In the genomic region with DNA sequence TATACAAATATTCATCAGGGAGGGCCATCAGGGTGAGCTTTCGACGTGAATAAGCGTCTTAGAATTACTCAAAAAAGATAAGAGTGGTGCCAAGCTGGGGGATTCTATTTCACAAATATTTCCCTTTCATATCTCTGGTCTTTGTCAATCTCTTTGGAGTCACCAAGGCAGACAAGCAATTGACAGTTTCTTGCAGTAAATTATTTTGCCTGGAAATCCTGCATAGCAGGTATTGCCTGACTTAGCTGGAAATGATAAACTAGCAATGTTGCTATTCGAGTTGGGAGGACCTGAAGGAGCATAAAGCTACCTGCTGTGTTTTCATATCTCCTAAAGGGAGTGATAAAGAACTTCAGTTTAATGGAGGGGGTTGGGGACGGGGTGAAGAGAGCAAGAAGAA, we compare ENCODE assay signal across 19 cellular contexts.
"Had no signal": no experiment of that assay in that cellular context is flagged by ENCODE, and none has a peak within 500 bp of the region (broad histone marks: within the 10 kb centered on the region; RNA-seq: fewer than 3 reads in every experiment).

No MANE protein-coding gene starts in this region.

- H3K27ac ChIP-seq: SJSA1 had no signal

- H3K36me3 ChIP-seq: MG63, SJSA1 had no signal

- H3K4me3 ChIP-seq: MG63, SJSA1 had no signal

- H3K27me3 ChIP-seq: MG63, SJSA1 had no signal

- H3K9me3 ChIP-seq: MG63, SJSA1 had no signal

- DNase-seq: activated CD4-positive, alpha-beta T cell treated with anti-CD3 and anti-CD28 coated beads for 48 hours; activated CD4-positive, alpha-beta T cell treated with anti-CD3 and anti-CD28 coated beads, Interleukin-2, amount 50 U/mL, for 4 hours; activated CD4-positive, CD25-positive, alpha-beta regulatory T cell treated with anti-CD3 and anti-CD28 coated beads, Interleukin-2, amount 50 U/mL, for 72 hours; activated CD8-positive, alpha-beta memory T cell treated with anti-CD3 and anti-CD28 coated beads, Interleukin-2, amount 50 U/mL, for 48 hours; activated CD8-positive, alpha-beta T cell treated with anti-CD3 and anti-CD28 coated beads, Interleukin-2, amount 10 ng/mL, durations not matched to agents 7 days and 5 days; activated naive CD4-positive, alpha-beta T cell; activated naive CD8-positive, alpha-beta T cell treated with anti-CD3 and anti-CD28 coated beads, Interleukin-2, amount 50 U/mL, for 24 hours; activated T-cell treated with anti-CD3 and anti-CD28 coated beads, Interleukin-2, amount 50 U/mL, for 1 hour; amygdala; MG63; NCI-H1694; NCI-H510A; NCI-H526 treated with DMSO at 0.1 percent for 48 hours; NCI-H82; SHP77; SW 1271 had no signal

- ATAC-seq: activated CD8-positive, alpha-beta T cell treated with anti-CD3 and anti-CD28 coated beads, Interleukin-2, amount 10 ng/mL, durations not matched to agents 7 days and 5 days; activated naive CD8-positive, alpha-beta T cell treated with anti-CD3 and anti-CD28 coated beads, Interleukin-2, amount 50 U/mL, for 24 hours; Panc1; WTC11 had no signal
